ENCODE assay signal across 10 cellular contexts in genomic region chr14:54364555-54365415, GRCh38. TPM values are rescaled to one million over a fixed set of nuclear protein-coding genes. Genes with fewer than 3 reads are reported as not detected.
DNase-seq lines count a peak whose midpoint lies in the region; ATAC-seq, FAIRE-seq and TF ChIP-seq lines count a peak whose summit lies in the region.
"Had no signal": no experiment of that assay in that cellular context is flagged by ENCODE, and none has a peak within 500 bp of the region (broad histone marks: within the 10 kb centered on the region; RNA-seq: fewer than 3 reads in every experiment).

No MANE protein-coding gene starts in this region.

- no peak overlapping the region for H3K4me3 ChIP-seq in left ventricle myocardium inferior
- H3K4me3 ChIP-seq in skin epidermis = no peak overlapping the region

- H3K27me3 Mint-ChIP-seq in brain = no peaks in the 10 kb centered on the region

- peaks cover 44% of the 10 kb centered on the region for H3K4me1 ChIP-seq in left ventricle myocardium inferior

- H3K4me1 Mint-ChIP-seq in brain = peaks cover 51% of the 10 kb centered on the region

- ATAC-seq in GM21381 (IDR thresholded peaks at IDR 0.05; ENCODE audit: unreplicated experiment) (no peak), GM21528 (IDR thresholded peaks at IDR 0.05; ENCODE audit: low FRiP score, unreplicated experiment) (no peak), HG02973 (IDR thresholded peaks at IDR 0.05; ENCODE audit: unreplicated experiment) (no peak), GM18870 (IDR thresholded peaks at IDR 0.05; ENCODE audit: unreplicated experiment) (no peak)
- ATAC-seq: activated T-cell treated with anti-CD3 and anti-CD28 coated beads, Interleukin-2, amount 50 U/mL, for 72 hours had no signal

- peaks cover 1 to 6% (median 5%) of the 10 kb centered on the region in 5 experiments for H3K9me3 Mint-ChIP-seq in brain
- H3K9me3 Mint-ChIP-seq: activated T-cell treated with anti-CD3 and anti-CD28 coated beads, Interleukin-2, amount 50 U/mL, for 72 hours had no signal

- intact Hi-C loops in left ventricle myocardium inferior (cut with micrococcal nuclease) = no loop called here

- H3K36me3 ChIP-seq in left ventricle myocardium inferior = no peaks in the 10 kb centered on the region

- peak; percentile 4 for FAIRE-seq in HTR-8/SVneo (lab: Jason Lieb, UNC)
- FAIRE-seq: endometrium had no signal

- H3K4me3 Mint-ChIP-seq in brain = peak overlapping the region in 1 of 5 experiments; percentile 45
- H3K4me3 Mint-ChIP-seq: activated T-cell treated with anti-CD3 and anti-CD28 coated beads, Interleukin-2, amount 50 U/mL, for 72 hours had no signal

- TF ChIP-seq CTCF in brain (conservative IDR thresholded peaks at IDR 0.05) (no peak), left ventricle myocardium inferior (IDR thresholded peaks at IDR 0.05; ENCODE audit: borderline replicate concordance) (no peak)

- no peaks in the 10 kb centered on the region for H3K36me3 Mint-ChIP-seq in brain

- H3K27me3 ChIP-seq in left ventricle myocardium inferior (ENCODE audit: low read depth) = peaks cover 13% of the 10 kb centered on the region

- H3K27ac ChIP-seq in left ventricle myocardium inferior (replicated peaks) = peak overlapping the region; percentile 69
- H3K27ac ChIP-seq in skin epidermis = peak overlapping the region in 15 of 21 experiments; percentile 18 to 87 (median 64)

- H3K9me3 ChIP-seq in left ventricle myocardium inferior (replicated peaks) = no peaks in the 10 kb centered on the region

- no peak for DNase-seq in HTR-8/SVneo (ENCODE audit: insufficient read length, low spot score)
- peak; percentile 61 for DNase-seq in left ventricle myocardium inferior
- DNase-seq: activated T-cell treated with anti-CD3 and anti-CD28 coated beads, Interleukin-2, amount 50 U/mL, for 72 hours had no signal

- peak overlapping the region in 3 of 5 experiments; percentile 61 to 87 (median 79) for H3K27ac Mint-ChIP-seq in brain
- H3K27ac Mint-ChIP-seq: activated T-cell treated with anti-CD3 and anti-CD28 coated beads, Interleukin-2, amount 50 U/mL, for 72 hours had no signal

RNA-seq across cellular contexts. Expression of gene CDKN3, which starts 32.0 kb away (rescaled TPM):
- 39.5 TPM for polyA plus RNA-seq in brain (ENCODE audit: insufficient read depth, low read depth, low replicate concordance)
- 4.3 TPM for total RNA-seq in left ventricle myocardium inferior
